ENCODE assay signal across 25 cellular contexts in the genomic region with DNA sequence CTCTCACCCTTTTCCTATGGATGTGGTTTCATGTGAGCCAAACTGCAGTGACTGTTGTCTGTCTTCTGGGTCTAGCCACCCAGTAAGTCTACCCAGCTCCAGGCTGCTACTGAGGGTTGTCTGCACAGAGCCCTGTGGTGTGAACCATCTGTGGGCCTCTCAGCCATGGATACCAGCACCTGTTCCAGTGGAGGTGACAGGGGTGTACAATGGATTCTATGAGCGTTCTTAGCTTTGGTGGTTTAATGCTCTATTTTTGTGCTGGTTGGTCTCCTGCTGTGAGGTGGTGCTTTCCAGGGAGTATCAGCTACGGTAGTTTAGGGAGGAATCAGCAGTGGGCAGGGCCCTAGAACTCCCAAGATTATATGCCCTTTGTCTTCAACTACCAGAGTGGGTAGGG.
"Had no signal": no experiment of that assay in that cellular context is flagged by ENCODE, and none has a peak within 500 bp of the region (broad histone marks: within the 10 kb centered on the region; RNA-seq: fewer than 3 reads in every experiment).

No MANE protein-coding gene starts in this region.

- H3K9ac ChIP-seq: neural progenitor cell had no signal

- H3K4me3 ChIP-seq: heart right ventricle, hepatocyte, left ventricle myocardium inferior, lung, neural progenitor cell, ovary, right atrium auricular region, skin epidermis, stomach, testis, thyroid gland, transverse colon, upper lobe of left lung had no signal

- H3K4me2 ChIP-seq: hepatocyte, neural progenitor cell had no signal

- H3K36me3 Mint-ChIP-seq: memory B cell; naive B cell; natural killer cell; stimulated activated naive B cell treated with anti-CD40 and anti-IgM and Interleukin-4, amounts not matched to agents 10 μg/mL and 1 μg/mL and 100 μg/mL, for 72 hours had no signal

- DNase-seq: heart right ventricle; islet precursor cell; left ventricle myocardium inferior; naive B cell; natural killer cell; nephron progenitor cell; ovary; stimulated activated CD4-positive, alpha-beta T cell treated with anti-CD3 and anti-CD28 coated beads, Interleukin-12 subunit alpha, Interleukin-12 subunit beta, amount 100 ng/mL, for 4 hours; stimulated activated CD4-positive, alpha-beta T cell treated with anti-CD3 and anti-CD28 coated beads, Interleukin-15, amount 100 ng/mL, for 24 hours; stimulated activated CD4-positive, alpha-beta T cell treated with anti-CD3 and anti-CD28 coated beads, Interleukin-2, amount 100 ng/mL, for 24 hours; stimulated activated CD4-positive, alpha-beta T cell treated with anti-CD3 and anti-CD28 coated beads, Interleukin-4, amount 100 ng/mL, for 1 hour; stimulated activated naive B cell treated with anti-CD40 and anti-IgM and Interleukin-4, amounts not matched to agents 10 μg/mL and 1 μg/mL and 100 μg/mL, for 72 hours; stimulated activated naive CD8-positive, alpha-beta T cell treated with anti-CD3 and anti-CD28 coated beads, Interleukin-15, Interleukin-2, amounts not matched to agents 100 U/mL and 50 U/mL, for 24 hours; stomach; testis; thyroid gland; transverse colon; upper lobe of left lung had no signal

- H3K4me3 Mint-ChIP-seq: memory B cell; naive B cell; natural killer cell; nephron progenitor cell; neural progenitor cell; stimulated activated naive B cell treated with anti-CD40 and anti-IgM and Interleukin-4, amounts not matched to agents 10 μg/mL and 1 μg/mL and 100 μg/mL, for 72 hours had no signal

- H3K27me3 Mint-ChIP-seq: memory B cell; naive B cell; progenitor cell of endocrine pancreas; stimulated activated naive B cell treated with anti-CD40 and anti-IgM and Interleukin-4, amounts not matched to agents 10 μg/mL and 1 μg/mL and 100 μg/mL, for 72 hours had no signal

- H2AFZ ChIP-seq: hepatocyte had no signal

- H3K4me1 Mint-ChIP-seq: memory B cell; naive B cell; natural killer cell; nephron progenitor cell; stimulated activated naive B cell treated with anti-CD40 and anti-IgM and Interleukin-4, amounts not matched to agents 10 μg/mL and 1 μg/mL and 100 μg/mL, for 72 hours had no signal

- H3K27me3 ChIP-seq: heart right ventricle, hepatocyte, neural progenitor cell, ovary, right atrium auricular region, stomach, testis, thyroid gland, transverse colon, upper lobe of left lung had no signal

- H3K79me2 ChIP-seq: hepatocyte had no signal

- H3K4me1 ChIP-seq: heart right ventricle, left ventricle myocardium inferior, right atrium auricular region, stomach, testis, thyroid gland, transverse colon, upper lobe of left lung had no signal

- H3K27ac ChIP-seq: heart right ventricle, hepatocyte, left ventricle myocardium inferior, neural progenitor cell, ovary, right atrium auricular region, skin epidermis, stomach, testis, thyroid gland, transverse colon, upper lobe of left lung had no signal

- H3K36me3 ChIP-seq: heart right ventricle, left ventricle myocardium inferior, neural progenitor cell, ovary, right atrium auricular region, stomach, thyroid gland, transverse colon, upper lobe of left lung had no signal

- H3K27ac Mint-ChIP-seq: memory B cell; naive B cell; natural killer cell; nephron progenitor cell; neural progenitor cell; progenitor cell of endocrine pancreas; stimulated activated naive B cell treated with anti-CD40 and anti-IgM and Interleukin-4, amounts not matched to agents 10 μg/mL and 1 μg/mL and 100 μg/mL, for 72 hours had no signal

- H3K9me3 ChIP-seq: ovary, right atrium auricular region, stomach, testis, thyroid gland, transverse colon, upper lobe of left lung had no signal
